ENCODE assay signal across 11 cellular contexts in the genomic region with DNA sequence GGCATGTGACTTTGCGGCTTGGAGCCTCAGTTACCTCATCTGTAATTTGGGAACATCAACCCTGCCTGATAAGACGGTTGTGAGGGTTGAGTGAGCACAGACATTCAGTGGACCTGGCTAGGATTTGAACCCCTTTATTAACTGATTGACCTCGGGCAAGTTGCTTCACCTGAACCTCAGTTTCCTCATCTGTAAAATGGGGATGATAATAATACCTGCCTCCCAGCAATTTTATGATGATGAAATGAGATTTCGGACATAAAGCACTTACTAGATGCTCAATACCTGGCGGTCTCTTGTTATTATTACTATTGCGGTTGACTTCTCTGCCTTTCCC.
"Had no signal": no experiment of that assay in that cellular context is flagged by ENCODE, and none has a peak within 500 bp of the region (broad histone marks: within the 10 kb centered on the region; RNA-seq: fewer than 3 reads in every experiment).

No MANE protein-coding gene starts in this region.

- H3K27ac ChIP-seq: right atrium auricular region, testis had no signal

- H3K4me1 ChIP-seq: right atrium auricular region had no signal

- H3K4me3 ChIP-seq: mucosa of descending colon, right atrium auricular region, smooth muscle cell, testis had no signal

- H3K9me3 ChIP-seq: mucosa of descending colon, right atrium auricular region, testis had no signal

- ATAC-seq: esophagus mucosa; left lobe of liver; naive thymus-derived CD8-positive, alpha-beta T cell had no signal

- H3K27me3 ChIP-seq: right atrium auricular region, testis had no signal

- H3K36me3 ChIP-seq: right atrium auricular region had no signal

- DNase-seq: effector memory CD4-positive, alpha-beta T cell; islet precursor cell; mucosa of descending colon; naive thymus-derived CD8-positive, alpha-beta T cell; stimulated activated CD4-positive, alpha-beta T cell treated with anti-CD3 and anti-CD28 coated beads, Interleukin-2, amount 100 ng/mL, for 48 hours; stimulated activated naive CD4-positive, alpha-beta T cell treated with Interleukin-2 at 50 U/mL for 16 hours had no signal

- H3K4me2 ChIP-seq: smooth muscle cell had no signal
